30 cellular contexts compared by ENCODE assay signal in the genomic region with DNA sequence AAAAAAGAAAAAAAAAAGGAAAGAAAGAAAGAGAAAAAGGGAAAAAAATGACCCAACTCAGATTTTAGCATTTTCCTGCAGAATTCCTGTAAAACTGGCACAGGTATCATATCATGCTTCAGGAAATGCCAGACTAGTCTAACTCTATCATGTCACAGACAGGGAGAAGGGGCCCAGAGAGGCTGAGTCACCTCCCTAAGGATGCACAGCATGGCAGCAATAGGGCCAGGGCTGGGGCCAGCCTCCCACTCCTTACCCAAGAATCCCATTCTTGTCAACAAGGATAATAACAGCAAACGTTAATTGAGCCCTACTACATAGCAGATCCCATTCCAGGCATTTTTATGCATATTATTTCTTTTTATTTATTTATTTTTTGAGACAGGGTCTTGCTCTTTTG. TPM values are rescaled to one million over a fixed set of nuclear protein-coding genes. Genes with fewer than 3 reads are reported as not detected.
DNase-seq lines count a peak whose midpoint lies in the region; ATAC-seq, FAIRE-seq and TF ChIP-seq lines count a peak whose summit lies in the region.
"Had no signal": no experiment of that assay in that cellular context is flagged by ENCODE, and none has a peak within 500 bp of the region (broad histone marks: within the 10 kb centered on the region; RNA-seq: fewer than 3 reads in every experiment).

No MANE protein-coding gene starts in this region.

- H3K27me3 ChIP-seq in HepG2 (ENCODE audit: control insufficient read depth in 1 of 2, insufficient read depth in 2 of 2, low read length in 2 of 2): peaks cover 2 to 21% of the 10 kb centered on the region in 2 experiments; a peak in 4 of 5 replicates
- no peaks in the 10 kb centered on the region for H3K27me3 ChIP-seq in right lobe of liver
- peaks cover 9% of the 10 kb centered on the region for H3K27me3 ChIP-seq in osteoblast (ENCODE audit: insufficient read depth, low read length)

- 5% methylated on average over 1 of the region's 1 CpG for WGBS in HepG2 (ENCODE audit: low lambda C conversion rate)
- WGBS in right lobe of liver (ENCODE audit: insufficient coverage, low coverage, low lambda C conversion rate, missing lambda C conversion rate): 17% methylated on average over 1 of the region's 1 CpG

- no peak for ATAC-seq in HepG2
- no peak for ATAC-seq in right lobe of liver
- ATAC-seq: GM12878 had no signal

- no peak overlapping the region for H3K4me2 ChIP-seq in HepG2 (ENCODE audit: low read depth, low read length)
- H3K4me2 ChIP-seq in osteoblast (ENCODE audit: insufficient read depth, low read length): no peak overlapping the region
- H3K4me2 ChIP-seq: BLaER1 had no signal

- no peaks in the 10 kb centered on the region for H4K20me1 ChIP-seq in HepG2 (ENCODE audit: insufficient read depth, low read length)
- H4K20me1 ChIP-seq in osteoblast (ENCODE audit: insufficient read depth, low read length): no peaks in the 10 kb centered on the region
- H4K20me1 ChIP-seq: BLaER1 had no signal

- no peak overlapping the region for H2AFZ ChIP-seq in HepG2 (ENCODE audit: low read length)
- no peak overlapping the region for H2AFZ ChIP-seq in osteoblast (ENCODE audit: low read length)

- FAIRE-seq in HepG2 (lab: Jason Lieb, UNC): no peak
- FAIRE-seq: GM12878, GM12892, GM18507 had no signal

- H3K9me3 ChIP-seq in HepG2 (ENCODE audit: low read length) (no peaks in the 10 kb centered on the region), right lobe of liver (no peaks in the 10 kb centered on the region), HEK293 (ENCODE audit: control insufficient read depth, insufficient read depth, low read depth, low read length) (no peaks in the 10 kb centered on the region), osteoblast (ENCODE audit: low read depth, low read length) (no peaks in the 10 kb centered on the region)
- H3K9me3 ChIP-seq: BE2C, BLaER1 had no signal

- H3K4me1 ChIP-seq in HepG2 (ENCODE audit: insufficient read depth, low read length): peaks cover 14% of the 10 kb centered on the region
- H3K4me1 ChIP-seq in right lobe of liver: no peaks in the 10 kb centered on the region
- H3K4me1 ChIP-seq in HEK293 (ENCODE audit: control insufficient read depth, insufficient read depth, low read length): no peaks in the 10 kb centered on the region
- H3K4me1 ChIP-seq in osteoblast (ENCODE audit: insufficient read depth, low read length): peaks cover 7% of the 10 kb centered on the region
- H3K4me1 ChIP-seq: BE2C had no signal

- TF ChIP-seq EP300 in HepG2 (IDR thresholded peaks at IDR 0.05; ENCODE audit: low read depth in 2 of 2, low read length in 2 of 2) (no peak), HepG2 (CRISPR knock-in tag; IDR thresholded peaks at IDR 0.05; ENCODE audit: borderline replicate concordance) (no peak)

- TF ChIP-seq RAD21 in HepG2 (CRISPR knock-in tag; IDR thresholded peaks at IDR 0.05): no peak

- POLR2A ChIA-PET in HepG2 (lab: Yijun Ruan, JAX): no interaction called here
- POLR2A ChIA-PET in HEK293 (lab: Yijun Ruan, JAX): interaction anchor here (1.0 kb wide), 1 partner anchor 9 kb away, joined by 4 read pairs; no protein-coding TSS in a partner anchor

- TF ChIP-seq POLR2A in HepG2 (IDR thresholded peaks at IDR 0.05; ENCODE audit: insufficient read depth in 1 of 2, low read depth in 2 of 2, low read length in 2 of 2): no peak
- TF ChIP-seq POLR2A in right lobe of liver (IDR thresholded peaks at IDR 0.05): no peak

- intact Hi-C loops in HepG2 (cut with micrococcal nuclease; ENCODE audit: unreplicated experiment) (no loop called here), right lobe of liver (cut with DNase I) (no loop called here)

- H3K36me3 ChIP-seq in HepG2 (replicated peaks in 1 of 2; ENCODE audit: control insufficient read depth in 1 of 2, insufficient read depth in 2 of 2, low read length in 2 of 2) (no peaks in the 10 kb centered on the region), right lobe of liver (no peaks in the 10 kb centered on the region), HEK293 (ENCODE audit: control insufficient read depth in 2 of 2, insufficient read depth in 1 of 2, low read length in 2 of 2) (no peaks in the 10 kb centered on the region), osteoblast (ENCODE audit: insufficient read depth, low read length) (no peaks in the 10 kb centered on the region)
- H3K36me3 ChIP-seq: BE2C, BLaER1 had no signal

- in situ Hi-C loops in HepG2 (cut with HindIII; ENCODE audit: extremely low pct_ligation_motif_present, low pct_unique_long_range_greater_than_20kb): loop anchor here (5.0 kb wide), 1 partner anchor 49 kb away; no protein-coding TSS in a partner anchor

- CTCF ChIA-PET in HepG2 (lab: Yijun Ruan, JAX; ENCODE audit: low intra/inter-chr PET ratio, low total read pairs) (no interaction called here), HEK293 (lab: Yijun Ruan, JAX) (interaction anchor here (0.7 to 5.3 kb wide), 2 partner anchors 10 to 48 kb away, joined by 3 to 35 read pairs; no protein-coding TSS in a partner anchor)

- H3K79me2 ChIP-seq in HepG2 (ENCODE audit: insufficient read depth, low read length): no peaks in the 10 kb centered on the region
- H3K79me2 ChIP-seq in osteoblast (ENCODE audit: insufficient read depth, low read length): no peaks in the 10 kb centered on the region

- DNase-seq in HepG2 (ENCODE audit: low spot score) (no peak), right lobe of liver (no peak), osteoblast (ENCODE audit: insufficient read length, low spot score, missing footprints) (peak; percentile 32), NCI-H748 (lab: John Stamatoyannopoulos, UW; ENCODE audit: unreplicated experiment) (no peak)
- DNase-seq in activated naive CD4-positive, alpha-beta T cell (lab: John Stamatoyannopoulos, UW): no peak
- DNase-seq: ACHN; BE2C; C1 segment of cervical spinal cord; CD4-positive, alpha-beta memory T cell; CD4-positive, CD25-positive, alpha-beta regulatory T cell; CD8-positive, alpha-beta memory T cell; COR-L47; DMS 273 treated with DMSO at 0.1 percent for 48 hours; DMS153; DMS53; DMS79; DND-41; EL; GDM1 had no signal

- BruUV-seq in HepG2 (replicated peaks; lab: Mats Ljungman, UMichigan): no TSS peak

- H3K4me3 ChIP-seq in HepG2 (replicated peaks in 1 of 3; ENCODE audit: insufficient read depth in 1 of 3, low read depth in 2 of 3, low read length in 3 of 3) (no peak overlapping the region), right lobe of liver (no peak overlapping the region), HEK293 (ENCODE audit: low read depth, low read length) (no peak overlapping the region), osteoblast (ENCODE audit: insufficient read depth, low read length) (no peak overlapping the region)
- H3K4me3 ChIP-seq: BLaER1, GM12878 had no signal

- TF ChIP-seq CTCF in HepG2 (CRISPR knock-in tag; IDR thresholded peaks at IDR 0.05) (no peak), right lobe of liver (IDR thresholded peaks at IDR 0.05) (no peak), HEK293 (tag by site-specific recombination; IDR thresholded peaks at IDR 0.05) (no peak), osteoblast (IDR thresholded peaks at IDR 0.05; ENCODE audit: extremely low read depth, low read depth, low read length) (no peak)

- no peak overlapping the region for H3K9ac ChIP-seq in HepG2 (ENCODE audit: insufficient read depth, low read depth, low read length)
- H3K9ac ChIP-seq: BLaER1 had no signal

- H3K27ac ChIP-seq in HepG2 (ENCODE audit: extremely low read length, insufficient read depth, low read length): no peak overlapping the region
- no peak overlapping the region for H3K27ac ChIP-seq in right lobe of liver
- no peak overlapping the region for H3K27ac ChIP-seq in HEK293 (ENCODE audit: extremely low read depth, low read depth, low read length)
- H3K27ac ChIP-seq in osteoblast (ENCODE audit: low read depth, low read length): no peak overlapping the region
- H3K27ac ChIP-seq: 22Rv1, BLaER1 had no signal

RNA-seq across cellular contexts. Expression of a gene that starts 8.5 kb away (rescaled TPM):
- total RNA-seq in HepG2 (2016; rRNA removed; fragmentation: Illumina TruSeq; extraction: Trizol) (not detected in 2 replicates), right lobe of liver (1 to 10 TPM in 4 of 6 experiments, under 1 TPM in 2; 0.83 to 3.1 (median 1.3) TPM), osteoblast (not detected in 2 replicates)
- total RNA-seq in HepG2 (2016; cell fraction: cytosol; rRNA removed; fragmentation: Illumina TruSeq; extraction: Trizol; ENCODE audit: low read depth): not detected in 2 replicates
- total RNA-seq in HepG2 (2016; cell fraction: insoluble cytoplasmic fraction; rRNA removed; fragmentation: Illumina TruSeq; extraction: Trizol): not detected in 2 replicates
- total RNA-seq in HepG2 (2016; cell fraction: membrane; rRNA removed; fragmentation: Illumina TruSeq; extraction: Trizol): not detected in 2 replicates
- not detected in 2 replicates for total RNA-seq in HepG2 (2016; cell fraction: nucleus; rRNA removed; fragmentation: Illumina TruSeq; extraction: Trizol)
- polyA plus RNA-seq in HepG2 (2011; rRNA removed): 0.15 TPM in 1 of 2 replicates, not detected in the other
- not detected in 2 replicates for polyA plus RNA-seq in HepG2 (2011; cell fraction: cytosol; rRNA removed)
- not detected in 2 replicates for polyA plus RNA-seq in HepG2 (2011; cell fraction: nucleus; rRNA removed)
- polyA plus RNA-seq in HepG2 (2012): not detected in 2 replicates
- polyA plus RNA-seq in HepG2 (2016; cell fraction: cytosol; fragmentation: Illumina TruSeq; extraction: Trizol; ENCODE audit: low read depth): not detected in 2 replicates
- not detected in 2 replicates for polyA plus RNA-seq in HepG2 (2016; cell fraction: insoluble cytoplasmic fraction; fragmentation: Illumina TruSeq; extraction: Trizol; ENCODE audit: low read depth)
- polyA plus RNA-seq in HepG2 (2016; cell fraction: membrane; fragmentation: Illumina TruSeq; extraction: Trizol; ENCODE audit: low read depth): not detected in 2 replicates
- not detected in 2 replicates for polyA plus RNA-seq in HepG2 (2016; cell fraction: nucleus; fragmentation: Illumina TruSeq; extraction: Trizol; ENCODE audit: insufficient read depth, low read depth)
- 0.12 TPM in 1 of 2 replicates, not detected in the other for polyA minus RNA-seq in HepG2 (2011; rRNA and poly(A)+ RNA removed; ENCODE audit: low replicate concordance)
- not detected in 2 replicates for polyA minus RNA-seq in HepG2 (2011; cell fraction: cytosol; rRNA and poly(A)+ RNA removed)
- polyA minus RNA-seq in HepG2 (2011; cell fraction: nucleus; rRNA and poly(A)+ RNA removed): not detected in 2 replicates
- total RNA-seq: A172; A673; CD4-positive, alpha-beta memory T cell; CD4-positive, CD25-positive, alpha-beta regulatory T cell; CD8-positive, alpha-beta memory T cell; Daoy; GM12878 had no signal
- polyA plus RNA-seq: AG04450; CD14-positive monocyte; CD4-positive, alpha-beta memory T cell; CD4-positive, CD25-positive, alpha-beta regulatory T cell; CD8-positive, alpha-beta memory T cell; GM12878 had no signal

RNA-seq across cellular contexts. Expression of a gene that starts 8.9 kb away (rescaled TPM):
- total RNA-seq in HepG2 (2016; rRNA removed; fragmentation: Illumina TruSeq; extraction: Trizol) (7.8 and 8.3 TPM in 2 replicates), right lobe of liver (10 to 100 TPM in 2 of 6 experiments, 1 to 10 TPM in 4; 6.7 to 18.1 (median 8.1) TPM), osteoblast (7.1 and 7.6 TPM in 2 replicates)
- 0.81 and 1.1 TPM in 2 replicates for total RNA-seq in HepG2 (2016; cell fraction: cytosol; rRNA removed; fragmentation: Illumina TruSeq; extraction: Trizol; ENCODE audit: low read depth)
- total RNA-seq in HepG2 (2016; cell fraction: insoluble cytoplasmic fraction; rRNA removed; fragmentation: Illumina TruSeq; extraction: Trizol): 9.0 and 9.2 TPM in 2 replicates
- 3.3 and 3.4 TPM in 2 replicates for total RNA-seq in HepG2 (2016; cell fraction: membrane; rRNA removed; fragmentation: Illumina TruSeq; extraction: Trizol)
- 3.2 and 4.2 TPM in 2 replicates for total RNA-seq in HepG2 (2016; cell fraction: nucleus; rRNA removed; fragmentation: Illumina TruSeq; extraction: Trizol)
- polyA plus RNA-seq in HepG2 (2011; rRNA removed): 16.6 and 17.7 TPM in 2 replicates
- 13.1 and 15.8 TPM in 2 replicates for polyA plus RNA-seq in HepG2 (2011; cell fraction: cytosol; rRNA removed)
- polyA plus RNA-seq in HepG2 (2011; cell fraction: nucleus; rRNA removed): 7.5 and 8.6 TPM in 2 replicates
- 5.2 and 7.4 TPM in 2 replicates for polyA plus RNA-seq in HepG2 (2012)
- 0.77 TPM in 2 replicates for polyA plus RNA-seq in HepG2 (2016; cell fraction: cytosol; fragmentation: Illumina TruSeq; extraction: Trizol; ENCODE audit: low read depth)
- polyA plus RNA-seq in HepG2 (2016; cell fraction: insoluble cytoplasmic fraction; fragmentation: Illumina TruSeq; extraction: Trizol; ENCODE audit: low read depth): 10.0 and 10.6 TPM in 2 replicates
- 1.6 and 2.3 TPM in 2 replicates for polyA plus RNA-seq in HepG2 (2016; cell fraction: membrane; fragmentation: Illumina TruSeq; extraction: Trizol; ENCODE audit: low read depth)
- polyA plus RNA-seq in HepG2 (2016; cell fraction: nucleus; fragmentation: Illumina TruSeq; extraction: Trizol; ENCODE audit: insufficient read depth, low read depth): 7.8 and 8.0 TPM in 2 replicates
- 21.3 and 30.2 TPM in 2 replicates for polyA minus RNA-seq in HepG2 (2011; rRNA and poly(A)+ RNA removed; ENCODE audit: low replicate concordance)
- polyA minus RNA-seq in HepG2 (2011; cell fraction: cytosol; rRNA and poly(A)+ RNA removed): 7.1 and 7.5 TPM in 2 replicates
- polyA minus RNA-seq in HepG2 (2011; cell fraction: nucleus; rRNA and poly(A)+ RNA removed): 2.6 and 3.0 TPM in 2 replicates

RNA-seq across cellular contexts. Expression of a gene that starts 45.7 kb away (rescaled TPM):
- total RNA-seq in HepG2 (2016; rRNA removed; fragmentation: Illumina TruSeq; extraction: Trizol) (7.3 and 7.6 TPM in 2 replicates), right lobe of liver (10 to 100 TPM; 12.6 to 19.7 (median 13.8) TPM), osteoblast (10.1 and 11.8 TPM in 2 replicates)
- total RNA-seq in HepG2 (2016; cell fraction: cytosol; rRNA removed; fragmentation: Illumina TruSeq; extraction: Trizol; ENCODE audit: low read depth): 1.6 and 3.5 TPM in 2 replicates
- total RNA-seq in HepG2 (2016; cell fraction: insoluble cytoplasmic fraction; rRNA removed; fragmentation: Illumina TruSeq; extraction: Trizol): 4.2 and 9.1 TPM in 2 replicates
- 2.2 and 3.2 TPM in 2 replicates for total RNA-seq in HepG2 (2016; cell fraction: membrane; rRNA removed; fragmentation: Illumina TruSeq; extraction: Trizol)
- total RNA-seq in HepG2 (2016; cell fraction: nucleus; rRNA removed; fragmentation: Illumina TruSeq; extraction: Trizol): 8.8 and 13.4 TPM in 2 replicates
- polyA plus RNA-seq in HepG2 (2011; rRNA removed): 12.9 and 16.6 TPM in 2 replicates
- polyA plus RNA-seq in HepG2 (2011; cell fraction: cytosol; rRNA removed): 7.9 and 8.5 TPM in 2 replicates
- 74.5 and 101 TPM in 2 replicates for polyA plus RNA-seq in HepG2 (2011; cell fraction: nucleus; rRNA removed)
- polyA plus RNA-seq in HepG2 (2012): 10.9 and 17.5 TPM in 2 replicates
- polyA plus RNA-seq in HepG2 (2016; cell fraction: cytosol; fragmentation: Illumina TruSeq; extraction: Trizol; ENCODE audit: low read depth): 0.88 and 1.0 TPM in 2 replicates
- polyA plus RNA-seq in HepG2 (2016; cell fraction: insoluble cytoplasmic fraction; fragmentation: Illumina TruSeq; extraction: Trizol; ENCODE audit: low read depth): 3.1 and 4.1 TPM in 2 replicates
- polyA plus RNA-seq in HepG2 (2016; cell fraction: membrane; fragmentation: Illumina TruSeq; extraction: Trizol; ENCODE audit: low read depth): 1.2 and 3.4 TPM in 2 replicates
- polyA plus RNA-seq in HepG2 (2016; cell fraction: nucleus; fragmentation: Illumina TruSeq; extraction: Trizol; ENCODE audit: insufficient read depth, low read depth): 25.5 and 27.6 TPM in 2 replicates
- 40.9 and 76.3 TPM in 2 replicates for polyA minus RNA-seq in HepG2 (2011; rRNA and poly(A)+ RNA removed; ENCODE audit: low replicate concordance)
- polyA minus RNA-seq in HepG2 (2011; cell fraction: cytosol; rRNA and poly(A)+ RNA removed): 13.7 and 15.5 TPM in 2 replicates
- polyA minus RNA-seq in HepG2 (2011; cell fraction: nucleus; rRNA and poly(A)+ RNA removed): 15.0 and 16.1 TPM in 2 replicates
